In genomic region chr1:12082988-12083387, GRCh38 we compare ENCODE assay signal across 23 cellular contexts. TPM values are rescaled to one million over a fixed set of nuclear protein-coding genes. Genes with fewer than 3 reads are reported as not detected.
"Had no signal": no experiment of that assay in that cellular context is flagged by ENCODE, and none has a peak within 500 bp of the region (broad histone marks: within the 10 kb centered on the region; RNA-seq: fewer than 3 reads in every experiment).

No MANE protein-coding gene starts in this region.

- H3K4me3 ChIP-seq: coronary artery, heart left ventricle, lung, suprapubic skin, thyroid gland, upper lobe of left lung, uterus had no signal

- H3K9me3 ChIP-seq: neutrophil, suprapubic skin, thyroid gland, uterus had no signal

- H3K27me3 ChIP-seq: heart left ventricle, neutrophil, thyroid gland, upper lobe of left lung, uterus had no signal

- DNase-seq: effector CD4-positive, alpha-beta T cell; heart left ventricle; hippocampal formation; left colon; left ventricle myocardium superior; mesendoderm; naive B cell; small intestine; stimulated activated CD4-positive, alpha-beta T cell treated with anti-CD3 and anti-CD28 coated beads, Interleukin-12 subunit alpha, Interleukin-12 subunit beta, amount 100 ng/mL, for 4 hours; stimulated activated naive CD8-positive, alpha-beta T cell treated with anti-CD3 and anti-CD28 coated beads, Interleukin-15, Interleukin-2, amounts not matched to agents 100 U/mL and 50 U/mL, for 24 hours; thyroid gland; upper lobe of left lung had no signal

- FAIRE-seq: frontal cortex, small intestine had no signal

- H3K27ac ChIP-seq: coronary artery, heart left ventricle, neutrophil, suprapubic skin, thyroid gland, upper lobe of left lung had no signal

- ATAC-seq: esophagus mucosa; heart left ventricle; left colon; left ventricle myocardium superior; stimulated activated naive CD8-positive, alpha-beta T cell treated with anti-CD3 and anti-CD28 coated beads, Interleukin-15, Interleukin-2, amounts not matched to agents 100 U/mL and 50 U/mL, for 24 hours had no signal

- H3K4me1 ChIP-seq: thyroid gland, uterus had no signal

- H3K36me3 ChIP-seq: heart left ventricle, neutrophil, suprapubic skin, thyroid gland, upper lobe of left lung, uterus had no signal

RNA-seq across cellular contexts. Expression of gene TNFRSF8, which starts 19.9 kb away (rescaled TPM):
- total RNA-seq: dermis microvascular lymphatic vessel endothelial cell, fibroblast of lung, frontal cortex, osteocyte, thyroid gland had no signal
- polyA plus RNA-seq: neural cell had no signal
